23 cellular contexts compared by ENCODE assay signal in the genomic region with DNA sequence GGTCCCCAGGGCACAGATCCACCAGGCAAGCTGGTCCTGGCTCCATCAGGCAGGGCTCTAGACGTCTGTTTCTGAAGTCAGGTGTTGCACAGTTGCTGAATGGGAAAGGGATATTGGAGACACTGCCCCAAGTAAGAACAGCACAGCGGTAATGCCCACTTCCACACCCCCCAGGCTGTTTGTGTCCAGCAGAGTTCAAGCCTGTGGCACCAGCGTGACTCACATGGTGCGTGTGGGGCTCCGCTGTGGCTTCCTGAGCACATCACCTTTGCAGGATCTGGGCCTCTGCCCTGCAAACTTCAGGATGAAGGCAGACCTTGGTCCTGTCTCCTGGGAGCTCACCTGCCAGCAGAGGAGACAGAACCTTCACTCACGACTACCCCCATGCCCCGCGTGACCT.
"Had no signal": no experiment of that assay in that cellular context is flagged by ENCODE, and none has a peak within 500 bp of the region (broad histone marks: within the 10 kb centered on the region; RNA-seq: fewer than 3 reads in every experiment).

No MANE protein-coding gene starts in this region.

- H3K9me3 ChIP-seq: esophagus squamous epithelium, gastrocnemius medialis, heart right ventricle, left lung, lower lobe of right lung, mucosa of descending colon had no signal

- H3K4me3 ChIP-seq: coronary artery, dorsolateral prefrontal cortex, esophagus squamous epithelium, gastrocnemius medialis, heart right ventricle, left lung, lower lobe of right lung, mucosa of descending colon had no signal

- H3K36me3 ChIP-seq: esophagus squamous epithelium, gastrocnemius medialis, heart right ventricle, left lung, lower lobe of right lung had no signal

- H3K27ac ChIP-seq: coronary artery, dorsolateral prefrontal cortex, epithelial cell of prostate, esophagus squamous epithelium, gastrocnemius medialis, heart right ventricle, left lung, lower lobe of right lung had no signal

- H3K4me1 ChIP-seq: gastrocnemius medialis, heart right ventricle, left lung, lower lobe of right lung had no signal

- H3K27me3 ChIP-seq: gastrocnemius medialis had no signal

- ATAC-seq: effector memory CD8-positive, alpha-beta T cell; esophagus mucosa; gastrocnemius medialis; heart right ventricle; left cardiac atrium; left lung; left ventricle myocardium superior; lower lobe of right lung; mucosa of descending colon had no signal

- DNase-seq: dermis blood vessel endothelial cell; dorsolateral prefrontal cortex; effector CD4-positive, alpha-beta T cell; effector memory CD8-positive, alpha-beta T cell; endodermal cell; erythroblast; esophagus squamous epithelium; foreskin fibroblast; foreskin melanocyte; gastrocnemius medialis; glutamatergic neuron; head of caudate nucleus; heart right ventricle; hippocampal formation; left cardiac atrium; left lung; left ventricle myocardium superior; lower lobe of right lung; mesenchymal stem cell had no signal
